ENCODE assay signal across 1 cellular context in the genomic region with DNA sequence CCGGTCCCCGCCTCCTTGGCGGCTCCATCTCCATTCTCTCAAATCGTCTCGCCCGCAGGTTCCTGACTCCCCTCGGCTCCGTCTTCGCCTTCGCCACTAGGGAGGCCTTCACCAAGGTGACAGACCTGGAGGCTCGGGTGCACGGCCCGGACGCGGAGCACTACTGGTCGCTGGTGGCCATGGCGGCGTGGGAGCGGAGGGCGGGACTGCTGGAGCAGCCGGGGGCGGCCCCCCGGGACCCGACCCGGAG.
TF ChIP-seq lines count a peak whose summit lies in the region.

No MANE protein-coding gene starts in this region.

TF ChIP-seq in HepG2, 621 proteins besides CTCF, POLR2A, EP300 and RAD21 (continues in another document):
- TF ChIP-seq, protein P1, sequence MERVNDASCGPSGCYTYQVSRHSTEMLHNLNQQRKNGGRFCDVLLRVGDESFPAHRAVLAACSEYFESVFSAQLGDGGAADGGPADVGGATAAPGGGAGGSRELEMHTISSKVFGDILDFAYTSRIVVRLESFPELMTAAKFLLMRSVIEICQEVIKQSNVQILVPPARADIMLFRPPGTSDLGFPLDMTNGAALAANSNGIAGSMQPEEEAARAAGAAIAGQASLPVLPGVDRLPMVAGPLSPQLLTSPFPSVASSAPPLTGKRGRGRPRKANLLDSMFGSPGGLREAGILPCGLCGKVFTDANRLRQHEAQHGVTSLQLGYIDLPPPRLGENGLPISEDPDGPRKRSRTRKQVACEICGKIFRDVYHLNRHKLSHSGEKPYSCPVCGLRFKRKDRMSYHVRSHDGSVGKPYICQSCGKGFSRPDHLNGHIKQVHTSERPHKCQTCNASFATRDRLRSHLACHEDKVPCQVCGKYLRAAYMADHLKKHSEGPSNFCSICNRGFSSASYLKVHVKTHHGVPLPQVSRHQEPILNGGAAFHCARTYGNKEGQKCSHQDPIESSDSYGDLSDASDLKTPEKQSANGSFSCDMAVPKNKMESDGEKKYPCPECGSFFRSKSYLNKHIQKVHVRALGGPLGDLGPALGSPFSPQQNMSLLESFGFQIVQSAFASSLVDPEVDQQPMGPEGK (CRISPR knock-in tag; IDR thresholded peaks at IDR 0.05): peak; percentile 35; the same call in 1 of the 2 replicates
- TF ChIP-seq, protein P2, sequence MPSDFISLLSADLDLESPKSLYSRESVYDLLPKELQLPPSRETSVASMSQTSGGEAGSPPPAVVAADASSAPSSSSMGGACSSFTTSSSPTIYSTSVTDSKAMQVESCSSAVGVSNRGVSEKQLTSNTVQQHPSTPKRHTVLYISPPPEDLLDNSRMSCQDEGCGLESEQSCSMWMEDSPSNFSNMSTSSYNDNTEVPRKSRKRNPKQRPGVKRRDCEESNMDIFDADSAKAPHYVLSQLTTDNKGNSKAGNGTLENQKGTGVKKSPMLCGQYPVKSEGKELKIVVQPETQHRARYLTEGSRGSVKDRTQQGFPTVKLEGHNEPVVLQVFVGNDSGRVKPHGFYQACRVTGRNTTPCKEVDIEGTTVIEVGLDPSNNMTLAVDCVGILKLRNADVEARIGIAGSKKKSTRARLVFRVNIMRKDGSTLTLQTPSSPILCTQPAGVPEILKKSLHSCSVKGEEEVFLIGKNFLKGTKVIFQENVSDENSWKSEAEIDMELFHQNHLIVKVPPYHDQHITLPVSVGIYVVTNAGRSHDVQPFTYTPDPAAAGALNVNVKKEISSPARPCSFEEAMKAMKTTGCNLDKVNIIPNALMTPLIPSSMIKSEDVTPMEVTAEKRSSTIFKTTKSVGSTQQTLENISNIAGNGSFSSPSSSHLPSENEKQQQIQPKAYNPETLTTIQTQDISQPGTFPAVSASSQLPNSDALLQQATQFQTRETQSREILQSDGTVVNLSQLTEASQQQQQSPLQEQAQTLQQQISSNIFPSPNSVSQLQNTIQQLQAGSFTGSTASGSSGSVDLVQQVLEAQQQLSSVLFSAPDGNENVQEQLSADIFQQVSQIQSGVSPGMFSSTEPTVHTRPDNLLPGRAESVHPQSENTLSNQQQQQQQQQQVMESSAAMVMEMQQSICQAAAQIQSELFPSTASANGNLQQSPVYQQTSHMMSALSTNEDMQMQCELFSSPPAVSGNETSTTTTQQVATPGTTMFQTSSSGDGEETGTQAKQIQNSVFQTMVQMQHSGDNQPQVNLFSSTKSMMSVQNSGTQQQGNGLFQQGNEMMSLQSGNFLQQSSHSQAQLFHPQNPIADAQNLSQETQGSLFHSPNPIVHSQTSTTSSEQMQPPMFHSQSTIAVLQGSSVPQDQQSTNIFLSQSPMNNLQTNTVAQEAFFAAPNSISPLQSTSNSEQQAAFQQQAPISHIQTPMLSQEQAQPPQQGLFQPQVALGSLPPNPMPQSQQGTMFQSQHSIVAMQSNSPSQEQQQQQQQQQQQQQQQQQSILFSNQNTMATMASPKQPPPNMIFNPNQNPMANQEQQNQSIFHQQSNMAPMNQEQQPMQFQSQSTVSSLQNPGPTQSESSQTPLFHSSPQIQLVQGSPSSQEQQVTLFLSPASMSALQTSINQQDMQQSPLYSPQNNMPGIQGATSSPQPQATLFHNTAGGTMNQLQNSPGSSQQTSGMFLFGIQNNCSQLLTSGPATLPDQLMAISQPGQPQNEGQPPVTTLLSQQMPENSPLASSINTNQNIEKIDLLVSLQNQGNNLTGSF (CRISPR knock-in tag; IDR thresholded peaks at IDR 0.05): no peak
- TF ChIP-seq ZSCAN31 (CRISPR knock-in tag; IDR thresholded peaks at IDR 0.05; ENCODE audit: low read depth): no peak
- TF ChIP-seq ZEB1 (IDR thresholded peaks at IDR 0.05; ENCODE audit: insufficient replicate concordance, low read depth): peak; percentile 14
- TF ChIP-seq, protein P3, sequence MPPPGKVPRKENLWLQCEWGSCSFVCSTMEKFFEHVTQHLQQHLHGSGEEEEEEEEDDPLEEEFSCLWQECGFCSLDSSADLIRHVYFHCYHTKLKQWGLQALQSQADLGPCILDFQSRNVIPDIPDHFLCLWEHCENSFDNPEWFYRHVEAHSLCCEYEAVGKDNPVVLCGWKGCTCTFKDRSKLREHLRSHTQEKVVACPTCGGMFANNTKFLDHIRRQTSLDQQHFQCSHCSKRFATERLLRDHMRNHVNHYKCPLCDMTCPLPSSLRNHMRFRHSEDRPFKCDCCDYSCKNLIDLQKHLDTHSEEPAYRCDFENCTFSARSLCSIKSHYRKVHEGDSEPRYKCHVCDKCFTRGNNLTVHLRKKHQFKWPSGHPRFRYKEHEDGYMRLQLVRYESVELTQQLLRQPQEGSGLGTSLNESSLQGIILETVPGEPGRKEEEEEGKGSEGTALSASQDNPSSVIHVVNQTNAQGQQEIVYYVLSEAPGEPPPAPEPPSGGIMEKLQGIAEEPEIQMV (CRISPR knock-in tag; IDR thresholded peaks at IDR 0.05; ENCODE audit: low read depth): no peak
- peak; percentile 18; the same call in 1 of the 2 replicates for TF ChIP-seq ZNF776 (CRISPR knock-in tag; IDR thresholded peaks at IDR 0.05)
- TF ChIP-seq SSRP1 (CRISPR knock-in tag; IDR thresholded peaks at IDR 0.05): peak; percentile 84; the same call in 1 of the 2 replicates
- TF ChIP-seq ZNF160 (CRISPR knock-in tag; IDR thresholded peaks at IDR 0.05): 0 out of 2 replicates have a peak, but pooled peaks have one; percentile 16
- TF ChIP-seq, protein P4, sequence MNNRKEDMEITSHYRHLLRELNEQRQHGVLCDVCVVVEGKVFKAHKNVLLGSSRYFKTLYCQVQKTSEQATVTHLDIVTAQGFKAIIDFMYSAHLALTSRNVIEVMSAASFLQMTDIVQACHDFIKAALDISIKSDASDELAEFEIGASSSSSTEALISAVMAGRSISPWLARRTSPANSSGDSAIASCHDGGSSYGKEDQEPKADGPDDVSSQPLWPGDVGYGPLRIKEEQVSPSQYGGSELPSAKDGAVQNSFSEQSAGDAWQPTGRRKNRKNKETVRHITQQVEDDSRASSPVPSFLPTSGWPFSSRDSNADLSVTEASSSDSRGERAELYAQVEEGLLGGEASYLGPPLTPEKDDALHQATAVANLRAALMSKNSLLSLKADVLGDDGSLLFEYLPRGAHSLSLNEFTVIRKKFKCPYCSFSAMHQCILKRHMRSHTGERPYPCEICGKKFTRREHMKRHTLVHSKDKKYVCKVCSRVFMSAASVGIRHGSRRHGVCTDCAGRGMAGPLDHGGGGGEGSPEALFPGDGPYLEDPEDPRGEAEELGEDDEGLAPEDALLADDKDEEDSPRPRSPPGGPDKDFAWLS (CRISPR knock-in tag; IDR thresholded peaks at IDR 0.05; ENCODE audit: borderline replicate concordance): no peak
- TF ChIP-seq ZBTB7B (CRISPR knock-in tag; IDR thresholded peaks at IDR 0.05): no peak
- TF ChIP-seq, protein P5, sequence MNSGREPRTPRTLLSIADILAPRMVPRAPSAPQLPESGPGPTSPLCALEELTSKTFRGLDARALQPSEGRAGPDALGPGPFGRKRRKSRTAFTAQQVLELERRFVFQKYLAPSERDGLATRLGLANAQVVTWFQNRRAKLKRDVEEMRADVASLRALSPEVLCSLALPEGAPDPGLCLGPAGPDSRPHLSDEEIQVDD (CRISPR knock-in tag; IDR thresholded peaks at IDR 0.05; ENCODE audit: borderline replicate concordance): 0 out of 2 replicates have a peak, but pooled peaks have one; percentile 23
- no peak for TF ChIP-seq GLI4 (CRISPR knock-in tag; IDR thresholded peaks at IDR 0.05; ENCODE audit: borderline replicate concordance)
- TF ChIP-seq ZNF30 (CRISPR knock-in tag; IDR thresholded peaks at IDR 0.05): no peak
- TF ChIP-seq NFIC (IDR thresholded peaks at IDR 0.05; ENCODE audit: low read length): no peak
- TF ChIP-seq, protein P6, sequence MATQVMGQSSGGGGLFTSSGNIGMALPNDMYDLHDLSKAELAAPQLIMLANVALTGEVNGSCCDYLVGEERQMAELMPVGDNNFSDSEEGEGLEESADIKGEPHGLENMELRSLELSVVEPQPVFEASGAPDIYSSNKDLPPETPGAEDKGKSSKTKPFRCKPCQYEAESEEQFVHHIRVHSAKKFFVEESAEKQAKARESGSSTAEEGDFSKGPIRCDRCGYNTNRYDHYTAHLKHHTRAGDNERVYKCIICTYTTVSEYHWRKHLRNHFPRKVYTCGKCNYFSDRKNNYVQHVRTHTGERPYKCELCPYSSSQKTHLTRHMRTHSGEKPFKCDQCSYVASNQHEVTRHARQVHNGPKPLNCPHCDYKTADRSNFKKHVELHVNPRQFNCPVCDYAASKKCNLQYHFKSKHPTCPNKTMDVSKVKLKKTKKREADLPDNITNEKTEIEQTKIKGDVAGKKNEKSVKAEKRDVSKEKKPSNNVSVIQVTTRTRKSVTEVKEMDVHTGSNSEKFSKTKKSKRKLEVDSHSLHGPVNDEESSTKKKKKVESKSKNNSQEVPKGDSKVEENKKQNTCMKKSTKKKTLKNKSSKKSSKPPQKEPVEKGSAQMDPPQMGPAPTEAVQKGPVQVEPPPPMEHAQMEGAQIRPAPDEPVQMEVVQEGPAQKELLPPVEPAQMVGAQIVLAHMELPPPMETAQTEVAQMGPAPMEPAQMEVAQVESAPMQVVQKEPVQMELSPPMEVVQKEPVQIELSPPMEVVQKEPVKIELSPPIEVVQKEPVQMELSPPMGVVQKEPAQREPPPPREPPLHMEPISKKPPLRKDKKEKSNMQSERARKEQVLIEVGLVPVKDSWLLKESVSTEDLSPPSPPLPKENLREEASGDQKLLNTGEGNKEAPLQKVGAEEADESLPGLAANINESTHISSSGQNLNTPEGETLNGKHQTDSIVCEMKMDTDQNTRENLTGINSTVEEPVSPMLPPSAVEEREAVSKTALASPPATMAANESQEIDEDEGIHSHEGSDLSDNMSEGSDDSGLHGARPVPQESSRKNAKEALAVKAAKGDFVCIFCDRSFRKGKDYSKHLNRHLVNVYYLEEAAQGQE (IDR thresholded peaks at IDR 0.05; ENCODE audit: borderline replicate concordance in 1 of 2, low read depth in 1 of 2, low read length in 2 of 2): 0 out of 4 replicates have a peak, but pooled peaks of 1 of the 2 experiments have one; percentile 9
- TF ChIP-seq FOSL1 (CRISPR knock-in tag; IDR thresholded peaks at IDR 0.05; ENCODE audit: borderline replicate concordance): no peak
- TF ChIP-seq, protein P7, sequence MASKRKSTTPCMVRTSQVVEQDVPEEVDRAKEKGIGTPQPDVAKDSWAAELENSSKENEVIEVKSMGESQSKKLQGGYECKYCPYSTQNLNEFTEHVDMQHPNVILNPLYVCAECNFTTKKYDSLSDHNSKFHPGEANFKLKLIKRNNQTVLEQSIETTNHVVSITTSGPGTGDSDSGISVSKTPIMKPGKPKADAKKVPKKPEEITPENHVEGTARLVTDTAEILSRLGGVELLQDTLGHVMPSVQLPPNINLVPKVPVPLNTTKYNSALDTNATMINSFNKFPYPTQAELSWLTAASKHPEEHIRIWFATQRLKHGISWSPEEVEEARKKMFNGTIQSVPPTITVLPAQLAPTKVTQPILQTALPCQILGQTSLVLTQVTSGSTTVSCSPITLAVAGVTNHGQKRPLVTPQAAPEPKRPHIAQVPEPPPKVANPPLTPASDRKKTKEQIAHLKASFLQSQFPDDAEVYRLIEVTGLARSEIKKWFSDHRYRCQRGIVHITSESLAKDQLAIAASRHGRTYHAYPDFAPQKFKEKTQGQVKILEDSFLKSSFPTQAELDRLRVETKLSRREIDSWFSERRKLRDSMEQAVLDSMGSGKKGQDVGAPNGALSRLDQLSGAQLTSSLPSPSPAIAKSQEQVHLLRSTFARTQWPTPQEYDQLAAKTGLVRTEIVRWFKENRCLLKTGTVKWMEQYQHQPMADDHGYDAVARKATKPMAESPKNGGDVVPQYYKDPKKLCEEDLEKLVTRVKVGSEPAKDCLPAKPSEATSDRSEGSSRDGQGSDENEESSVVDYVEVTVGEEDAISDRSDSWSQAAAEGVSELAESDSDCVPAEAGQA (IDR thresholded peaks at IDR 0.05; ENCODE audit: low read depth): no peak
- TF ChIP-seq, protein P7 (CRISPR knock-in tag; IDR thresholded peaks at IDR 0.05; ENCODE audit: borderline replicate concordance): 0 out of 2 replicates have a peak, but pooled peaks have one; percentile 67
- 0 out of 2 replicates have a peak, but pooled peaks have one; percentile 82 for TF ChIP-seq ISX (CRISPR knock-in tag; conservative IDR thresholded peaks at IDR 0.05)
- TF ChIP-seq KDM5A (IDR thresholded peaks at IDR 0.05; ENCODE audit: borderline replicate concordance, low read length): 0 out of 2 replicates have a peak, but pooled peaks have one; percentile 55
- TF ChIP-seq HOXD1 (CRISPR knock-in tag; IDR thresholded peaks at IDR 0.05): 0 out of 2 replicates have a peak, but pooled peaks have one; percentile 41
- no peak for TF ChIP-seq KLF13 (CRISPR knock-in tag; IDR thresholded peaks at IDR 0.05)
- 0 out of 2 replicates have a peak, but pooled peaks have one; percentile 19 for TF ChIP-seq ZNF616 (CRISPR knock-in tag; IDR thresholded peaks at IDR 0.05; ENCODE audit: low read depth)
- TF ChIP-seq, protein P8, sequence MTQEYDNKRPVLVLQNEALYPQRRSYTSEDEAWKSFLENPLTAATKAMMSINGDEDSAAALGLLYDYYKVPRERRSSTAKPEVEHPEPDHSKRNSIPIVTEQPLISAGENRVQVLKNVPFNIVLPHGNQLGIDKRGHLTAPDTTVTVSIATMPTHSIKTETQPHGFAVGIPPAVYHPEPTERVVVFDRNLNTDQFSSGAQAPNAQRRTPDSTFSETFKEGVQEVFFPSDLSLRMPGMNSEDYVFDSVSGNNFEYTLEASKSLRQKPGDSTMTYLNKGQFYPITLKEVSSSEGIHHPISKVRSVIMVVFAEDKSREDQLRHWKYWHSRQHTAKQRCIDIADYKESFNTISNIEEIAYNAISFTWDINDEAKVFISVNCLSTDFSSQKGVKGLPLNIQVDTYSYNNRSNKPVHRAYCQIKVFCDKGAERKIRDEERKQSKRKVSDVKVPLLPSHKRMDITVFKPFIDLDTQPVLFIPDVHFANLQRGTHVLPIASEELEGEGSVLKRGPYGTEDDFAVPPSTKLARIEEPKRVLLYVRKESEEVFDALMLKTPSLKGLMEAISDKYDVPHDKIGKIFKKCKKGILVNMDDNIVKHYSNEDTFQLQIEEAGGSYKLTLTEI (CRISPR knock-in tag; conservative IDR thresholded peaks at IDR 0.05): no peak
